Comparison of ENCODE assay signal across 12 cellular contexts in the genomic region with DNA sequence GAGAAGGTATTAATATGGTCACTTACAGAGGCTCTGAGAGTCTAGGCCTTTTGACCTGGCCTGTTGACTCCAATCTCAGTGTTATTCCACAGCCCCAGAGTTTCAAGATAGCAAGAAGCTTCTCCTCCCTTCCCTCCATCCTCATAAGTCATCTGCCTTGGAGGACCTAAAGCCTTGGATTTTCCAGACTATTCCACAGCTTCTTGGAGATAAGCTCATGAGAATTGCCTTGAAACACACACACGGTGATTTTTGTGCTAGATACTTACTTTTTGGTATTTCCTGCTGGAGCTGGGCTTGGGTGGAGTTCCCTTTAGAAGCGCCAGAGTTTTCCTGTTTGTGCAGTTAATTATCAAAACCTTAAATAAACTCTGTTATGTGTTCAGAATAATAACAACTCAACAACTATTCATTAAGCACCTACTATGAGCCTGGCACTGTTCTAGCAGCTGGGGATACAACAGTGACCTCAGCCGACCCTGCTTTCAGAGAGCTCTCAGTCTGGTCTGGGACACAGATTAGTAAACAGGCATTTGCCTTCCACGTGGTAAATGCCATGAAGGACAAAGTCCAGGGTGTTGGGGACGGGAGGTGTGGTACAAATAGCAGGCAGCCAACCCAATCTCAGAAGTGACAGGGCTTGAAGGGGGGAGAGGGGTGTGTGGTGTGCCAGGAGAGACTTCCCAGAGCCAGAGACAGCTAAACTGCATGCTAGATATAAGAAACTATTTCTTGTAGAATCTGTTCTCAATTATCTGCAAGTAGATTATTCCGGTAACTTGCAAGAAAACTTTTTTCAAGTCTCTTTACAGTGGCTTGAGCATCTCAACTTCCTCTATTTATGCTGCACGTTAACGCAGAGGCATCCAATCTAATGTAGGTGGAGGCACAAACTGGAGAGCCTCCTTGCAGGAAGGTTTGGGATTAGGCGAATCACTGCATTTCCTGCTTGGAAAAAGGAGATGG. TPM values are rescaled to one million over a fixed set of nuclear protein-coding genes. Genes with fewer than 3 reads are reported as not detected.
DNase-seq lines count a peak whose midpoint lies in the region; ATAC-seq, FAIRE-seq and TF ChIP-seq lines count a peak whose summit lies in the region.
"Had no signal": no experiment of that assay in that cellular context is flagged by ENCODE, and none has a peak within 500 bp of the region (broad histone marks: within the 10 kb centered on the region; RNA-seq: fewer than 3 reads in every experiment).

No MANE protein-coding gene starts in this region.

- no peaks in the 10 kb centered on the region for H3K9me3 Mint-ChIP-seq in astrocyte (ENCODE audit: unreplicated experiment)
- H3K9me3 Mint-ChIP-seq: activated CD8-positive, alpha-beta T cell treated with anti-CD3 and anti-CD28 coated beads for 36 hours had no signal

- H3K36me3 ChIP-seq in GM23248 (ENCODE audit: low read depth) (no peaks in the 10 kb centered on the region), astrocyte (ENCODE audit: insufficient read depth, low read length) (no peaks in the 10 kb centered on the region), left lung (no peaks in the 10 kb centered on the region), small intestine (ENCODE audit: control insufficient read depth in 2 of 2, insufficient read depth in 2 of 2, low read length in 2 of 2) (no peaks in the 10 kb centered on the region), SJCRH30 (no peaks in the 10 kb centered on the region)
- H3K36me3 ChIP-seq: ovary, SJSA1 had no signal

- peak overlapping the region; percentile 88 for H2AFZ ChIP-seq in GM23248
- H2AFZ ChIP-seq in astrocyte (ENCODE audit: low read depth, low read length): no peak overlapping the region

- no peaks in the 10 kb centered on the region for H3K9me2 ChIP-seq in GM23248 (ENCODE audit: insufficient read depth)

- WGBS in GM23248 (ENCODE audit: low coverage in 1 of 2, low lambda C conversion rate in 2 of 2, missing lambda C conversion rate in 2 of 2), 2 experiments: 7 to 14% methylated on average over 9 of the region's 9 CpGs
- WGBS in small intestine, 3 donors: 8 to 31% (median 21%) methylated on average over 9 of the region's 9 CpGs

- no peak overlapping the region for H3K4me3 Mint-ChIP-seq in astrocyte (ENCODE audit: unreplicated experiment)
- H3K4me3 Mint-ChIP-seq: activated CD8-positive, alpha-beta T cell treated with anti-CD3 and anti-CD28 coated beads for 36 hours; brain had no signal

- H3K9ac ChIP-seq in GM23248 (peak overlapping the region; percentile 34; the same call in 1 of the 2 replicates), astrocyte (ENCODE audit: low read length) (no peak overlapping the region)

- FAIRE-seq in astrocyte (lab: Jason Lieb, UNC): peak; percentile 34
- no peak for FAIRE-seq in small intestine (lab: Jason Lieb, UNC)

- no peak overlapping the region for H3K27ac Mint-ChIP-seq in astrocyte (ENCODE audit: unreplicated experiment)
- H3K27ac Mint-ChIP-seq: activated CD8-positive, alpha-beta T cell treated with anti-CD3 and anti-CD28 coated beads for 36 hours; brain had no signal

- ATAC-seq in left lung (no peak), GM21528 (IDR thresholded peaks at IDR 0.05; ENCODE audit: low FRiP score, unreplicated experiment) (no peak)
- ATAC-seq: activated CD8-positive, alpha-beta T cell treated with anti-CD3 and anti-CD28 coated beads for 36 hours had no signal

- H3K4me2 ChIP-seq in GM23248 (ENCODE audit: unreplicated experiment): peak overlapping the region; percentile 49
- H3K4me2 ChIP-seq in astrocyte (ENCODE audit: low read length): no peak overlapping the region

- no peak for TF ChIP-seq CTCF in astrocyte (IDR thresholded peaks at IDR 0.05; ENCODE audit: insufficient read depth, low read depth, low read length)
- no peak for TF ChIP-seq CTCF in left lung (IDR thresholded peaks at IDR 0.05)
- TF ChIP-seq CTCF in GM10266 (IDR thresholded peaks at IDR 0.05; ENCODE audit: control insufficient read depth, insufficient read depth, low read depth, missing control alignments): no peak

- H3K79me2 ChIP-seq in GM23248 (ENCODE audit: insufficient read depth) (no peaks in the 10 kb centered on the region), astrocyte (ENCODE audit: insufficient read depth, low read length) (no peaks in the 10 kb centered on the region)

- H3F3A ChIP-seq in GM23248 (ENCODE audit: insufficient read depth): peaks cover 31% of the 10 kb centered on the region

- H3K36me3 Mint-ChIP-seq in astrocyte (ENCODE audit: low read depth, unreplicated experiment): no peaks in the 10 kb centered on the region
- H3K36me3 Mint-ChIP-seq: brain had no signal

- DNase-seq in GM23248 (peak; percentile 41), astrocyte (ENCODE audit: low read depth) (no peak), left lung (no peak), small intestine (peak; percentile 98), SJCRH30 (no peak), AML-193 (lab: John Stamatoyannopoulos, UW) (no peak), GM10266 (ENCODE audit: extremely low spot score) (no peak)
- DNase-seq: activated CD8-positive, alpha-beta T cell treated with anti-CD3 and anti-CD28 coated beads for 36 hours; ovary had no signal

- peaks cover 8% of the 10 kb centered on the region for H3K27me3 Mint-ChIP-seq in astrocyte (ENCODE audit: low read depth, unreplicated experiment)
- H3K27me3 Mint-ChIP-seq: activated CD8-positive, alpha-beta T cell treated with anti-CD3 and anti-CD28 coated beads for 36 hours had no signal

- peaks cover 34% of the 10 kb centered on the region for H3K4me1 ChIP-seq in GM23248 (ENCODE audit: insufficient read depth)
- no peaks in the 10 kb centered on the region for H3K4me1 ChIP-seq in astrocyte (ENCODE audit: insufficient read depth, low read length)
- H3K4me1 ChIP-seq in left lung: peaks cover 14 to 71% of the 10 kb centered on the region in 2 donors
- peaks cover 3 to 7% of the 10 kb centered on the region in 2 donors for H3K4me1 ChIP-seq in small intestine (ENCODE audit: control insufficient read depth in 2 of 2, insufficient read depth in 1 of 2, low read depth in 1 of 2, low read length in 1 of 2)
- H3K4me1 ChIP-seq in SJCRH30: peaks cover 4% of the 10 kb centered on the region; the same call in 1 of the 2 replicates
- H3K4me1 ChIP-seq: SJSA1 had no signal

- intact Hi-C loops in left lung (cut with DNase I): no loop called here

- H3K27ac ChIP-seq in GM23248 (peak overlapping the region; percentile 36), astrocyte (ENCODE audit: low read depth, low read length) (no peak overlapping the region), left lung (peak overlapping the region; percentile 6 to 45), small intestine (ENCODE audit: low read depth in 1 of 2, low read length in 1 of 2) (peak overlapping the region; percentile 82 to 85), SJCRH30 (no peak overlapping the region)
- H3K27ac ChIP-seq: ovary, SJSA1 had no signal

- H3K4me1 Mint-ChIP-seq in astrocyte (ENCODE audit: low read depth, unreplicated experiment): no peaks in the 10 kb centered on the region

- H3K4me3 ChIP-seq in GM23248 (no peak overlapping the region), astrocyte (ENCODE audit: insufficient read depth, low read depth, low read length) (no peak overlapping the region), left lung (no peak overlapping the region), small intestine (ENCODE audit: low read depth in 1 of 2, low read length in 2 of 2) (no peak overlapping the region), SJCRH30 (no peak overlapping the region)
- H3K4me3 ChIP-seq: ovary, SJSA1 had no signal

- H3K9me3 ChIP-seq in GM23248 (ENCODE audit: low read depth) (no peaks in the 10 kb centered on the region), astrocyte (ENCODE audit: insufficient read depth, low read depth, low read length) (no peaks in the 10 kb centered on the region), left lung (no peaks in the 10 kb centered on the region), small intestine (ENCODE audit: control insufficient read depth, low read depth) (no peaks in the 10 kb centered on the region), SJCRH30 (replicated peaks) (no peaks in the 10 kb centered on the region)
- H3K9me3 ChIP-seq: ovary, SJSA1 had no signal

- H4K20me1 ChIP-seq in GM23248 (ENCODE audit: insufficient read depth): no peaks in the 10 kb centered on the region
- no peaks in the 10 kb centered on the region for H4K20me1 ChIP-seq in astrocyte (ENCODE audit: insufficient read depth, low read length)

- H3K27me3 ChIP-seq in GM23248 (replicated peaks; ENCODE audit: insufficient read depth): no peaks in the 10 kb centered on the region
- H3K27me3 ChIP-seq in astrocyte (ENCODE audit: insufficient read depth, low read length): no peaks in the 10 kb centered on the region
- no peaks in the 10 kb centered on the region for H3K27me3 ChIP-seq in left lung
- no peaks in the 10 kb centered on the region for H3K27me3 ChIP-seq in small intestine (ENCODE audit: control insufficient read depth in 2 of 2, insufficient read depth in 2 of 2, low read length in 2 of 2)
- no peaks in the 10 kb centered on the region for H3K27me3 ChIP-seq in SJCRH30
- H3K27me3 ChIP-seq: ovary, SJSA1 had no signal

- in situ Hi-C loops in GM23248 (cut with MboI): no loop called here

RNA-seq across cellular contexts. Expression of a gene that starts 55.9 kb away (rescaled TPM):
- 14.3 and 14.5 TPM in 2 replicates for total RNA-seq in GM23248 (2014; rRNA removed; shearing (Covaris generic))
- polyA plus RNA-seq in GM23248 (2016; fragmentation: Nextera tagmentation; extraction: Ambion mirVana) (2.5 and 2.6 TPM in 2 replicates), small intestine (10 to 100 TPM; 15.2 to 33.7 (median 16.8) TPM)
- total RNA-seq in astrocyte (4.7 and 4.9 TPM in 2 replicates), left lung (10 to 100 TPM; 25.2 to 42.0 TPM)
- total RNA-seq in SJCRH30 (2014; rRNA removed; shearing (Covaris generic)): 13.4 and 14.4 TPM in 2 replicates

Comparison
In these comparisons a context has a peak if more than half of its experiments do, and no peak if none do; other contexts are left out.
1. DNase-seq: peak in GM23248 (single experiment) and small intestine (single experiment); none in astrocyte (single experiment), left lung (0 of 2), SJCRH30 (0 of 2), AML-193 (0 of 2) and GM10266 (single experiment).
2. H3K27ac ChIP-seq: peak in GM23248 (single experiment), left lung (2 of 2) and small intestine (2 of 2); none in astrocyte (single experiment) and SJCRH30 (single experiment).